Comparison of ENCODE assay signal across 8 cellular contexts in the genomic region with DNA sequence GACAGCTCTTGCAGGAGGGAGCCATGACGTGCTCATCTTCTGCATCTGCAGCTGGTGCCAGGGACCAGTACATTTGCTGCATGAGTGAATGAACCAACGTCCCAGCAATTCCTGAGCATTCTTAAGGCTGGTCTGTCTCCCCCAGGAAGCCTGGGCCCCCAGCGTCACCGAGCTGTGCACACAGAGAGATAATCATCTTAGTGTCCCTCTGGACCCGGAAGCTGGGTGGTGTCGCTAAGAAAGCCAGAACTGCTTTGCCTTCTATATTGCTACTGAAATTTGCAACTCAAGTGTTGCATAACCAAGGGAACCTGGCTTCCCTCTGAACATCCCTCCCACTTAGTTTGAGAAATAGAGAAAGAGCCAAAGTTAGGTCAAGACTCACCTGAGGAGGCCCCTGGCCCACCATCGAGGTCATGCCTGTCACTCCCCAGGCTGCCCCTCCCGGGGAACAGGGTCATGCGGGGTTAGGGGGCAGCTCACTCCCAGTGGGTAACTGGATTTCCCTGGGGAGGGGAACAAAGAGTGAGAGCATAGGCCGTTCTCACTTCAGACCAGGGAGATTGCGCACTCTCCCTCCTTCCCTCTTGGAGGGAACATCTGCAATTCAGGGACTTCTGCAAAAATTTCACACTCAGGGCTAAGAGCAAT.
A peak's percentile ranks its signal among the peaks of the same experiment; 100 is the strongest.
DNase-seq lines count a peak whose midpoint lies in the region; ATAC-seq and TF ChIP-seq lines count a peak whose summit lies in the region.

No MANE protein-coding gene starts in this region.

- H3K27ac ChIP-seq in right lobe of liver: peak overlapping the region; percentile 29 to 70 (median 63)
- H3K27ac ChIP-seq in upper lobe of left lung: peak overlapping the region; percentile 75 to 90 (median 85)

- POLR2A ChIA-PET in activated CD4-positive, alpha-beta T cell treated with anti-CD3 and anti-CD28 coated beads for 36 hours (lab: Charles Lee): interaction anchor here (0.6 to 1.0 kb wide), 6 partner anchors 39 to 1174 kb away, joined by 3 to 14 read pairs (median 4); no protein-coding TSS in a partner anchor

- no peaks in the 10 kb centered on the region for H3K27me3 Mint-ChIP-seq in activated CD4-positive, alpha-beta T cell treated with anti-CD3 and anti-CD28 coated beads for 36 hours
- H3K27me3 Mint-ChIP-seq in activated naive CD8-positive, alpha-beta T cell treated with anti-CD3 and anti-CD28 coated beads for 36 hours: no peaks in the 10 kb centered on the region

- H3K36me3 Mint-ChIP-seq in activated CD4-positive, alpha-beta T cell treated with anti-CD3 and anti-CD28 coated beads for 36 hours (ENCODE audit: low read depth): peaks cover 6% of the 10 kb centered on the region
- peaks cover 5% of the 10 kb centered on the region for H3K36me3 Mint-ChIP-seq in activated naive CD8-positive, alpha-beta T cell treated with anti-CD3 and anti-CD28 coated beads for 36 hours

- H3K4me1 Mint-ChIP-seq in activated CD4-positive, alpha-beta T cell treated with anti-CD3 and anti-CD28 coated beads for 36 hours: peaks cover 25% of the 10 kb centered on the region
- peaks cover 16% of the 10 kb centered on the region for H3K4me1 Mint-ChIP-seq in activated naive CD8-positive, alpha-beta T cell treated with anti-CD3 and anti-CD28 coated beads for 36 hours

- DNase-seq in activated CD4-positive, alpha-beta T cell treated with anti-CD3 and anti-CD28 coated beads for 36 hours: no peak
- DNase-seq in activated CD4-positive, alpha-beta T cell treated with anti-CD3 and anti-CD28 coated beads for 48 hours: no peak
- DNase-seq in activated naive CD8-positive, alpha-beta T cell treated with anti-CD3 and anti-CD28 coated beads for 36 hours: no peak
- DNase-seq in right lobe of liver (peak in 1 of 3 donors; percentile 37), upper lobe of left lung (peak; percentile 22 to 52), NCI-H2029 (lab: John Stamatoyannopoulos, UW) (no peak)
- DNase-seq in stimulated activated CD4-positive, alpha-beta T cell treated with anti-CD3 and anti-CD28 coated beads, Interleukin-15, amount 100 ng/mL, for 24 hours: no peak

- H3K27me3 ChIP-seq in right lobe of liver (no peaks in the 10 kb centered on the region), upper lobe of left lung (no peaks in the 10 kb centered on the region)

- TF ChIP-seq CTCF in right lobe of liver (IDR thresholded peaks at IDR 0.05) (no peak), upper lobe of left lung (IDR thresholded peaks at IDR 0.05) (no peak)

- H3K27ac Mint-ChIP-seq in activated CD4-positive, alpha-beta T cell treated with anti-CD3 and anti-CD28 coated beads for 36 hours: peak overlapping the region; percentile 83
- peak overlapping the region; percentile 79 for H3K27ac Mint-ChIP-seq in activated naive CD8-positive, alpha-beta T cell treated with anti-CD3 and anti-CD28 coated beads for 36 hours

- peaks cover 0 to 4% (median 0%) of the 10 kb centered on the region in 4 donors for H3K4me1 ChIP-seq in right lobe of liver
- H3K4me1 ChIP-seq in upper lobe of left lung: peaks cover 31 to 48% (median 43%) of the 10 kb centered on the region in 4 donors

- H3K4me3 Mint-ChIP-seq in activated CD4-positive, alpha-beta T cell treated with anti-CD3 and anti-CD28 coated beads for 36 hours: no peak overlapping the region
- peak overlapping the region; percentile 46 for H3K4me3 Mint-ChIP-seq in activated naive CD8-positive, alpha-beta T cell treated with anti-CD3 and anti-CD28 coated beads for 36 hours

- 34% methylated on average over 10 of the region's 11 CpGs for WGBS in right lobe of liver (ENCODE audit: insufficient coverage, low coverage, low lambda C conversion rate, missing lambda C conversion rate)
- 24 to 29% methylated on average over 8 to 11 of the region's 11 CpGs for WGBS in upper lobe of left lung, 2 donors

- H3K9me3 Mint-ChIP-seq in activated CD4-positive, alpha-beta T cell treated with anti-CD3 and anti-CD28 coated beads for 36 hours (ENCODE audit: low read depth): peaks cover 6% of the 10 kb centered on the region
- peaks cover 23% of the 10 kb centered on the region for H3K9me3 Mint-ChIP-seq in activated naive CD8-positive, alpha-beta T cell treated with anti-CD3 and anti-CD28 coated beads for 36 hours

- H3K4me3 ChIP-seq in right lobe of liver (no peak overlapping the region), upper lobe of left lung (peak overlapping the region in 2 of 4 donors; percentile 16 to 18)

- TF ChIP-seq POLR2A in right lobe of liver (IDR thresholded peaks at IDR 0.05) (no peak), upper lobe of left lung (IDR thresholded peaks at IDR 0.05) (peak in 1 of 4 donors; percentile 47)

- CTCF ChIA-PET in activated CD4-positive, alpha-beta T cell treated with anti-CD3 and anti-CD28 coated beads for 36 hours (lab: Charles Lee): interaction anchor here (0.7 kb wide), 1 partner anchor 139 kb away, joined by 4 read pairs; no protein-coding TSS in a partner anchor

- no peak for TF ChIP-seq EP300 in upper lobe of left lung (IDR thresholded peaks at IDR 0.05)

- H3K9me3 ChIP-seq in right lobe of liver (peaks cover 0 to 6% (median 0%) of the 10 kb centered on the region in 4 donors), upper lobe of left lung (peaks cover 3 to 6% (median 4%) of the 10 kb centered on the region in 4 donors)

- intact Hi-C loops in activated CD4-positive, alpha-beta T cell treated with anti-CD3 and anti-CD28 coated beads for 36 hours (cut with DNase I, micrococcal nuclease): loop anchor here (1.0 to 10.0 kb wide), 7 partner anchors 38 to 1006 kb away; partner anchors contain the start of genes ARHGAP12 (in 1 of the 2), ZEB1 (in 1 of the 2) and ZNF438 (in 1 of the 2)
- intact Hi-C loops in right lobe of liver (cut with DNase I): loop anchor here in 1 of 2 donors (5.0 kb wide), 1 partner anchor 65 kb away; no protein-coding TSS in a partner anchor

- ATAC-seq in activated CD4-positive, alpha-beta T cell treated with anti-CD3 and anti-CD28 coated beads for 36 hours: peak; percentile 3
- ATAC-seq in HG03196 (IDR thresholded peaks at IDR 0.05; ENCODE audit: unreplicated experiment) (peak; percentile 26), right lobe of liver (peak; percentile 41 to 65 (median 47)), upper lobe of left lung (ENCODE audit: low FRiP score in 2 of 2) (peak; percentile 78 to 85)

- H3K36me3 ChIP-seq in right lobe of liver: no peaks in the 10 kb centered on the region
- no peaks in the 10 kb centered on the region for H3K36me3 ChIP-seq in upper lobe of left lung

Comparison
In these comparisons a context has a peak if more than half of its experiments do, and no peak if none do; other contexts are left out.
1. ATAC-seq: peak in every context shown above with its lines; median percentile 82 in upper lobe of left lung; 47 in right lobe of liver; 26 in HG03196; 3 in activated CD4-positive, alpha-beta T cell treated with anti-CD3 and anti-CD28 coated beads for 36 hours.
2. DNase-seq: peak in upper lobe of left lung (2 of 2); none in activated CD4-positive, alpha-beta T cell treated with anti-CD3 and anti-CD28 coated beads for 36 hours (single experiment), activated CD4-positive, alpha-beta T cell treated with anti-CD3 and anti-CD28 coated beads for 48 hours (single experiment), activated naive CD8-positive, alpha-beta T cell treated with anti-CD3 and anti-CD28 coated beads for 36 hours (single experiment), stimulated activated CD4-positive, alpha-beta T cell treated with anti-CD3 and anti-CD28 coated beads, Interleukin-15, amount 100 ng/mL, for 24 hours (single experiment) and NCI-H2029 (single experiment).